ENCODE assay signal across 1 cellular context in the genomic region with DNA sequence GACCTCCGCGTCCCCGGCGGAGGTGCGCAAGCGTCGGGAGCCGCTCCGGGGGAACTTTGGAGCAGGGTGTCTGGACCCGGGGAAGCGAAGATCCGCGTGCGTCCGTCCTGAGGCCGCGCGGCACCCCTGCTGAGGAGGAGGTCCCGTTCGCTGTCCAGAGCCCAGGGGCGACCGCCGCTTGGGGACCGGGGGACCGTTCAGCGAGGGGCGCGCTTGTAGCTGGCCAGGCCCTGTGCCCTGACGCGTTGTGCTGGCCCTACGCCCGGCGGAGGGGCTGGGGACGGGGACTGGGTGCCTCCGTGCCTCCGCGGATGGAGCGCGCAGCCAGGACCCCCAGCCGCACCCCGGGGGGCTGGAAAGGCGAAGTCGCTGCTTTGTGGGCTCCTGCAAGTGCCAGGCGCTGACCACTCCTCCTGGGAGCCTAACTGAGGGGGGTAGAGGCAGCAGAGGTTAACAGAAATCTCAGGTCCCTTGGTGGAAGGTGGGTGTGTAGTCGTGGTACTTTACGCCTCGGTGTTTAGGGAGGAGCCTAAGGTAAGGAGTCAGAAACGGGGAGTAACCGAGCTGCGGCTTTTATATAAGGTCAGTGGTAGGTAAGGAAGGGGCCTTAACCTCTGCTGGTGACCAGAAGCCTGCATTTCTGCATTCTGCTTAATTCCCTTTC.
A peak's percentile ranks its signal among the peaks of the same experiment; 100 is the strongest.
TF ChIP-seq lines count a peak whose summit lies in the region.

A gene (plus strand): TSS at position 605 of the 664 bp plus-strand sequence. CDS start 90,642 bp downstream, outside the sequence.

TF ChIP-seq in HepG2, 621 proteins besides CTCF, POLR2A, EP300 and RAD21 (continued from another document and continues in another):
- TF ChIP-seq, protein P1, sequence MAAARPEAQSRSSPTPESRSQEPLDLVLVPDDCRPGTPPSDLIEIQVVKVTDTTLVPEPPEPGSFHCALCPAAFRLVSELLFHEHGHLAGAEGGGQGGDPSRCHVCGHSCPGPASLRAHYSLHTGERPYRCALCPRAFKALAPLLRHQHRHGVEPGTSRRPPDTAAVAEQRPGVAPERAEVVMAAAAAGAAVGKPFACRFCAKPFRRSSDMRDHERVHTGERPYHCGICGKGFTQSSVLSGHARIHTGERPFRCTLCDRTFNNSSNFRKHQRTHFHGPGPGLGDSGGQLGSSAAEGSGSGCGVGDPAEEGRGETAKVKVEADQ (CRISPR knock-in tag; IDR thresholded peaks at IDR 0.05; ENCODE audit: borderline replicate concordance), result no peak
- TF ChIP-seq CEBPG (CRISPR knock-in tag; IDR thresholded peaks at IDR 0.05), result no peak
- TF ChIP-seq, protein P2, sequence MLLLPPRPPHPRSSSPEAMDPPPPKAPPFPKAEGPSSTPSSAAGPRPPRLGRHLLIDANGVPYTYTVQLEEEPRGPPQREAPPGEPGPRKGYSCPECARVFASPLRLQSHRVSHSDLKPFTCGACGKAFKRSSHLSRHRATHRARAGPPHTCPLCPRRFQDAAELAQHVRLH (CRISPR knock-in tag; IDR thresholded peaks at IDR 0.05; ENCODE audit: borderline replicate concordance, low read depth), result peak; percentile 26; the same call in 1 of the 2 replicates
- no peak for TF ChIP-seq ZNF33B (CRISPR knock-in tag; IDR thresholded peaks at IDR 0.05)
- TF ChIP-seq ZNF3 (CRISPR knock-in tag; IDR thresholded peaks at IDR 0.05), result no peak
- TF ChIP-seq, protein P3, sequence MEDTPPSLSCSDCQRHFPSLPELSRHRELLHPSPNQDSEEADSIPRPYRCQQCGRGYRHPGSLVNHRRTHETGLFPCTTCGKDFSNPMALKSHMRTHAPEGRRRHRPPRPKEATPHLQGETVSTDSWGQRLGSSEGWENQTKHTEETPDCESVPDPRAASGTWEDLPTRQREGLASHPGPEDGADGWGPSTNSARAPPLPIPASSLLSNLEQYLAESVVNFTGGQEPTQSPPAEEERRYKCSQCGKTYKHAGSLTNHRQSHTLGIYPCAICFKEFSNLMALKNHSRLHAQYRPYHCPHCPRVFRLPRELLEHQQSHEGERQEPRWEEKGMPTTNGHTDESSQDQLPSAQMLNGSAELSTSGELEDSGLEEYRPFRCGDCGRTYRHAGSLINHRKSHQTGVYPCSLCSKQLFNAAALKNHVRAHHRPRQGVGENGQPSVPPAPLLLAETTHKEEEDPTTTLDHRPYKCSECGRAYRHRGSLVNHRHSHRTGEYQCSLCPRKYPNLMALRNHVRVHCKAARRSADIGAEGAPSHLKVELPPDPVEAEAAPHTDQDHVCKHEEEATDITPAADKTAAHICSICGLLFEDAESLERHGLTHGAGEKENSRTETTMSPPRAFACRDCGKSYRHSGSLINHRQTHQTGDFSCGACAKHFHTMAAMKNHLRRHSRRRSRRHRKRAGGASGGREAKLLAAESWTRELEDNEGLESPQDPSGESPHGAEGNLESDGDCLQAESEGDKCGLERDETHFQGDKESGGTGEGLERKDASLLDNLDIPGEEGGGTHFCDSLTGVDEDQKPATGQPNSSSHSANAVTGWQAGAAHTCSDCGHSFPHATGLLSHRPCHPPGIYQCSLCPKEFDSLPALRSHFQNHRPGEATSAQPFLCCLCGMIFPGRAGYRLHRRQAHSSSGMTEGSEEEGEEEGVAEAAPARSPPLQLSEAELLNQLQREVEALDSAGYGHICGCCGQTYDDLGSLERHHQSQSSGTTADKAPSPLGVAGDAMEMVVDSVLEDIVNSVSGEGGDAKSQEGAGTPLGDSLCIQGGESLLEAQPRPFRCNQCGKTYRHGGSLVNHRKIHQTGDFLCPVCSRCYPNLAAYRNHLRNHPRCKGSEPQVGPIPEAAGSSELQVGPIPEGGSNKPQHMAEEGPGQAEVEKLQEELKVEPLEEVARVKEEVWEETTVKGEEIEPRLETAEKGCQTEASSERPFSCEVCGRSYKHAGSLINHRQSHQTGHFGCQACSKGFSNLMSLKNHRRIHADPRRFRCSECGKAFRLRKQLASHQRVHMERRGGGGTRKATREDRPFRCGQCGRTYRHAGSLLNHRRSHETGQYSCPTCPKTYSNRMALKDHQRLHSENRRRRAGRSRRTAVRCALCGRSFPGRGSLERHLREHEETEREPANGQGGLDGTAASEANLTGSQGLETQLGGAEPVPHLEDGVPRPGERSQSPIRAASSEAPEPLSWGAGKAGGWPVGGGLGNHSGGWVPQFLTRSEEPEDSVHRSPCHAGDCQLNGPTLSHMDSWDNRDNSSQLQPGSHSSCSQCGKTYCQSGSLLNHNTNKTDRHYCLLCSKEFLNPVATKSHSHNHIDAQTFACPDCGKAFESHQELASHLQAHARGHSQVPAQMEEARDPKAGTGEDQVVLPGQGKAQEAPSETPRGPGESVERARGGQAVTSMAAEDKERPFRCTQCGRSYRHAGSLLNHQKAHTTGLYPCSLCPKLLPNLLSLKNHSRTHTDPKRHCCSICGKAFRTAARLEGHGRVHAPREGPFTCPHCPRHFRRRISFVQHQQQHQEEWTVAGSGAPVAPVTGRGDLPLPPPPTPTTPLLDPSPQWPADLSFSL (CRISPR knock-in tag; IDR thresholded peaks at IDR 0.05), result no peak
- TF ChIP-seq CBX5 (CRISPR knock-in tag; IDR thresholded peaks at IDR 0.05; ENCODE audit: borderline replicate concordance), result no peak
- TF ChIP-seq NCOA1 (CRISPR knock-in tag; IDR thresholded peaks at IDR 0.05), result peak; percentile 8; the same call in 1 of the 2 replicates
- TF ChIP-seq, protein P4, sequence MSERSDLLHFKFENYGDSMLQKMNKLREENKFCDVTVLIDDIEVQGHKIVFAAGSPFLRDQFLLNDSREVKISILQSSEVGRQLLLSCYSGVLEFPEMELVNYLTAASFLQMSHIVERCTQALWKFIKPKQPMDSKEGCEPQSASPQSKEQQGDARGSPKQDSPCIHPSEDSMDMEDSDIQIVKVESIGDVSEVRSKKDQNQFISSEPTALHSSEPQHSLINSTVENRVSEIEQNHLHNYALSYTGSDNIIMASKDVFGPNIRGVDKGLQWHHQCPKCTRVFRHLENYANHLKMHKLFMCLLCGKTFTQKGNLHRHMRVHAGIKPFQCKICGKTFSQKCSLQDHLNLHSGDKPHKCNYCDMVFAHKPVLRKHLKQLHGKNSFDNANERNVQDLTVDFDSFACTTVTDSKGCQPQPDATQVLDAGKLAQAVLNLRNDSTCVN (CRISPR knock-in tag; IDR thresholded peaks at IDR 0.05; ENCODE audit: borderline replicate concordance), result no peak
- TF ChIP-seq ZIK1 (CRISPR knock-in tag; IDR thresholded peaks at IDR 0.05; ENCODE audit: borderline replicate concordance, low read depth), result peak; percentile 52; the same call in 1 of the 2 replicates
- peak; percentile 45; the same call in 1 of the 2 replicates for TF ChIP-seq NR2C2 (CRISPR knock-in tag; IDR thresholded peaks at IDR 0.05; ENCODE audit: borderline replicate concordance)
- TF ChIP-seq TOE1 (CRISPR knock-in tag; IDR thresholded peaks at IDR 0.05), result no peak
- TF ChIP-seq, protein P5, sequence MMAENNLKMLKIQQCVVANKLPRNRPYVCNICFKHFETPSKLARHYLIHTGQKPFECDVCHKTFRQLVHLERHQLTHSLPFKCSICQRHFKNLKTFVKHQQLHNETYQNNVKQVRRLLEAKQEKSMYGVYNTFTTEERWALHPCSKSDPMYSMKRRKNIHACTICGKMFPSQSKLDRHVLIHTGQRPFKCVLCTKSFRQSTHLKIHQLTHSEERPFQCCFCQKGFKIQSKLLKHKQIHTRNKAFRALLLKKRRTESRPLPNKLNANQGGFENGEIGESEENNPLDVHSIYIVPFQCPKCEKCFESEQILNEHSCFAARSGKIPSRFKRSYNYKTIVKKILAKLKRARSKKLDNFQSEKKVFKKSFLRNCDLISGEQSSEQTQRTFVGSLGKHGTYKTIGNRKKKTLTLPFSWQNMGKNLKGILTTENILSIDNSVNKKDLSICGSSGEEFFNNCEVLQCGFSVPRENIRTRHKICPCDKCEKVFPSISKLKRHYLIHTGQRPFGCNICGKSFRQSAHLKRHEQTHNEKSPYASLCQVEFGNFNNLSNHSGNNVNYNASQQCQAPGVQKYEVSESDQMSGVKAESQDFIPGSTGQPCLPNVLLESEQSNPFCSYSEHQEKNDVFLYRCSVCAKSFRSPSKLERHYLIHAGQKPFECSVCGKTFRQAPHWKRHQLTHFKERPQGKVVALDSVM (CRISPR knock-in tag; IDR thresholded peaks at IDR 0.05), result peak; percentile 73
- TF ChIP-seq ARNT2 (CRISPR knock-in tag; IDR thresholded peaks at IDR 0.05; ENCODE audit: low read depth), result no peak
- TF ChIP-seq, protein P6, sequence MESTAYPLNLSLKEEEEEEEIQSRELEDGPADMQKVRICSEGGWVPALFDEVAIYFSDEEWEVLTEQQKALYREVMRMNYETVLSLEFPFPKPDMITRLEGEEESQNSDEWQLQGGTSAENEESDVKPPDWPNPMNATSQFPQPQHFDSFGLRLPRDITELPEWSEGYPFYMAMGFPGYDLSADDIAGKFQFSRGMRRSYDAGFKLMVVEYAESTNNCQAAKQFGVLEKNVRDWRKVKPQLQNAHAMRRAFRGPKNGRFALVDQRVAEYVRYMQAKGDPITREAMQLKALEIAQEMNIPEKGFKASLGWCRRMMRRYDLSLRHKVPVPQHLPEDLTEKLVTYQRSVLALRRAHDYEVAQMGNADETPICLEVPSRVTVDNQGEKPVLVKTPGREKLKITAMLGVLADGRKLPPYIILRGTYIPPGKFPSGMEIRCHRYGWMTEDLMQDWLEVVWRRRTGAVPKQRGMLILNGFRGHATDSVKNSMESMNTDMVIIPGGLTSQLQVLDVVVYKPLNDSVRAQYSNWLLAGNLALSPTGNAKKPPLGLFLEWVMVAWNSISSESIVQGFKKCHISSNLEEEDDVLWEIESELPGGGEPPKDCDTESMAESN (CRISPR knock-in tag; conservative IDR thresholded peaks at IDR 0.05), result no peak
- no peak for TF ChIP-seq RBAK (CRISPR knock-in tag; IDR thresholded peaks at IDR 0.05)
- peak; percentile 24 for TF ChIP-seq HNRNPK (IDR thresholded peaks at IDR 0.05; ENCODE audit: low read depth, low read length, poor library complexity, severe bottlenecking)
- TF ChIP-seq, protein P7, sequence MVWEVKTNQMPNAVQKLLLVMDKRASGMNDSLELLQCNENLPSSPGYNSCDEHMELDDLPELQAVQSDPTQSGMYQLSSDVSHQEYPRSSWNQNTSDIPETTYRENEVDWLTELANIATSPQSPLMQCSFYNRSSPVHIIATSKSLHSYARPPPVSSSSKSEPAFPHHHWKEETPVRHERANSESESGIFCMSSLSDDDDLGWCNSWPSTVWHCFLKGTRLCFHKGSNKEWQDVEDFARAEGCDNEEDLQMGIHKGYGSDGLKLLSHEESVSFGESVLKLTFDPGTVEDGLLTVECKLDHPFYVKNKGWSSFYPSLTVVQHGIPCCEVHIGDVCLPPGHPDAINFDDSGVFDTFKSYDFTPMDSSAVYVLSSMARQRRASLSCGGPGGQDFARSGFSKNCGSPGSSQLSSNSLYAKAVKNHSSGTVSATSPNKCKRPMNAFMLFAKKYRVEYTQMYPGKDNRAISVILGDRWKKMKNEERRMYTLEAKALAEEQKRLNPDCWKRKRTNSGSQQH (CRISPR knock-in tag; IDR thresholded peaks at IDR 0.05; ENCODE audit: low read depth), result no peak; the same call in 1 of the 2 replicates
- TF ChIP-seq NCOA2 (CRISPR knock-in tag; IDR thresholded peaks at IDR 0.05), result no peak
- TF ChIP-seq POGZ (CRISPR knock-in tag; IDR thresholded peaks at IDR 0.05), result peak; percentile 55; the same call in 1 of the 2 replicates
- peak; percentile 58 for TF ChIP-seq POLR2AphosphoS5 (IDR thresholded peaks at IDR 0.05; ENCODE audit: low read depth, low read length)
- no peak for TF ChIP-seq RFX3 (CRISPR knock-in tag; IDR thresholded peaks at IDR 0.05)
- TF ChIP-seq PHF8 (CRISPR knock-in tag; IDR thresholded peaks at IDR 0.05), result peak; percentile 75
- no peak for TF ChIP-seq TBP (CRISPR knock-in tag; IDR thresholded peaks at IDR 0.05)
- no peak for TF ChIP-seq PTBP1 (IDR thresholded peaks at IDR 0.05; ENCODE audit: low read depth, low read length, poor library complexity, severe bottlenecking)
- TF ChIP-seq, protein P8, sequence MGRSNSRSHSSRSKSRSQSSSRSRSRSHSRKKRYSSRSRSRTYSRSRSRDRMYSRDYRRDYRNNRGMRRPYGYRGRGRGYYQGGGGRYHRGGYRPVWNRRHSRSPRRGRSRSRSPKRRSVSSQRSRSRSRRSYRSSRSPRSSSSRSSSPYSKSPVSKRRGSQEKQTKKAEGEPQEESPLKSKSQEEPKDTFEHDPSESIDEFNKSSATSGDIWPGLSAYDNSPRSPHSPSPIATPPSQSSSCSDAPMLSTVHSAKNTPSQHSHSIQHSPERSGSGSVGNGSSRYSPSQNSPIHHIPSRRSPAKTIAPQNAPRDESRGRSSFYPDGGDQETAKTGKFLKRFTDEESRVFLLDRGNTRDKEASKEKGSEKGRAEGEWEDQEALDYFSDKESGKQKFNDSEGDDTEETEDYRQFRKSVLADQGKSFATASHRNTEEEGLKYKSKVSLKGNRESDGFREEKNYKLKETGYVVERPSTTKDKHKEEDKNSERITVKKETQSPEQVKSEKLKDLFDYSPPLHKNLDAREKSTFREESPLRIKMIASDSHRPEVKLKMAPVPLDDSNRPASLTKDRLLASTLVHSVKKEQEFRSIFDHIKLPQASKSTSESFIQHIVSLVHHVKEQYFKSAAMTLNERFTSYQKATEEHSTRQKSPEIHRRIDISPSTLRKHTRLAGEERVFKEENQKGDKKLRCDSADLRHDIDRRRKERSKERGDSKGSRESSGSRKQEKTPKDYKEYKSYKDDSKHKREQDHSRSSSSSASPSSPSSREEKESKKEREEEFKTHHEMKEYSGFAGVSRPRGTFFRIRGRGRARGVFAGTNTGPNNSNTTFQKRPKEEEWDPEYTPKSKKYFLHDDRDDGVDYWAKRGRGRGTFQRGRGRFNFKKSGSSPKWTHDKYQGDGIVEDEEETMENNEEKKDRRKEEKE (IDR thresholded peaks at IDR 0.05), result no peak
- peak; percentile 80 for TF ChIP-seq AGO1 (IDR thresholded peaks at IDR 0.05; ENCODE audit: low read depth, low read length, poor library complexity, severe bottlenecking)
- TF ChIP-seq, protein P9, sequence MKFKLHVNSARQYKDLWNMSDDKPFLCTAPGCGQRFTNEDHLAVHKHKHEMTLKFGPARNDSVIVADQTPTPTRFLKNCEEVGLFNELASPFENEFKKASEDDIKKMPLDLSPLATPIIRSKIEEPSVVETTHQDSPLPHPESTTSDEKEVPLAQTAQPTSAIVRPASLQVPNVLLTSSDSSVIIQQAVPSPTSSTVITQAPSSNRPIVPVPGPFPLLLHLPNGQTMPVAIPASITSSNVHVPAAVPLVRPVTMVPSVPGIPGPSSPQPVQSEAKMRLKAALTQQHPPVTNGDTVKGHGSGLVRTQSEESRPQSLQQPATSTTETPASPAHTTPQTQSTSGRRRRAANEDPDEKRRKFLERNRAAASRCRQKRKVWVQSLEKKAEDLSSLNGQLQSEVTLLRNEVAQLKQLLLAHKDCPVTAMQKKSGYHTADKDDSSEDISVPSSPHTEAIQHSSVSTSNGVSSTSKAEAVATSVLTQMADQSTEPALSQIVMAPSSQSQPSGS (CRISPR knock-in tag; IDR thresholded peaks at IDR 0.05), result no peak
- no peak for TF ChIP-seq ATM (IDR thresholded peaks at IDR 0.05; ENCODE audit: borderline replicate concordance)
- TF ChIP-seq ZNF782 (CRISPR knock-in tag; IDR thresholded peaks at IDR 0.05; ENCODE audit: borderline replicate concordance), result no peak
- no peak; the same call in 1 of the 2 replicates for TF ChIP-seq ZNF446 (CRISPR knock-in tag; IDR thresholded peaks at IDR 0.05)
- no peak; the same call in 1 of the 2 replicates for TF ChIP-seq SP2 (CRISPR knock-in tag; IDR thresholded peaks at IDR 0.05)
- TF ChIP-seq ZNF772 (CRISPR knock-in tag; IDR thresholded peaks at IDR 0.05), result peak; percentile 59; the same call in 1 of the 2 replicates
- TF ChIP-seq ZNF83 (CRISPR knock-in tag; IDR thresholded peaks at IDR 0.05; ENCODE audit: borderline replicate concordance), result no peak
- peak; percentile 41; the same call in 1 of the 2 replicates for TF ChIP-seq ZNF232 (CRISPR knock-in tag; IDR thresholded peaks at IDR 0.05; ENCODE audit: borderline replicate concordance)
- 0 out of 2 replicates have a peak, but pooled peaks have one; percentile 40 for TF ChIP-seq ZNF569 (CRISPR knock-in tag; IDR thresholded peaks at IDR 0.05; ENCODE audit: borderline replicate concordance)
- TF ChIP-seq ZNF615 (CRISPR knock-in tag; IDR thresholded peaks at IDR 0.05; ENCODE audit: borderline replicate concordance), result 0 out of 2 replicates have a peak, but pooled peaks have one; percentile 77
- no peak for TF ChIP-seq PHB2 (IDR thresholded peaks at IDR 0.05; ENCODE audit: partially characterized antibody)
- no peak; the same call in 1 of the 2 replicates for TF ChIP-seq ZNF749 (CRISPR knock-in tag; IDR thresholded peaks at IDR 0.05; ENCODE audit: borderline replicate concordance)
